1 cellular context compared by ENCODE assay signal in genomic region chr19:55368701-55369563, GRCh38.
A peak's percentile ranks its signal among the peaks of the same experiment; 100 is the strongest.
TF ChIP-seq lines count a peak whose summit lies in the region.

No MANE protein-coding gene starts in this region.

TF ChIP-seq in K562, 482 proteins besides CTCF, POLR2A, EP300 and RAD21 (continued from another document):
- no peak for TF ChIP-seq ZNF609 (CRISPR knock-in tag; IDR thresholded peaks at IDR 0.05; ENCODE audit: borderline replicate concordance)
- no peak for TF ChIP-seq MLX (CRISPR knock-in tag; conservative IDR thresholded peaks at IDR 0.05)
- no peak for TF ChIP-seq ZNF780A (CRISPR knock-in tag; IDR thresholded peaks at IDR 0.05)
- no peak for TF ChIP-seq ZNF24 (IDR thresholded peaks at IDR 0.05)
- TF ChIP-seq HMGN3 (IDR thresholded peaks at IDR 0.05; ENCODE audit: borderline replicate concordance, extremely low read depth, insufficient read length, low read depth, low read length) = peak; percentile 32
- TF ChIP-seq E2F4 (CRISPR knock-in tag; IDR thresholded peaks at IDR 0.05; ENCODE audit: low read depth) = no peak
- TF ChIP-seq POLR2B (IDR thresholded peaks at IDR 0.05; ENCODE audit: low read depth, partially characterized antibody) = no peak
- no peak for TF ChIP-seq ZNF518B (CRISPR knock-in tag; IDR thresholded peaks at IDR 0.05)
- TF ChIP-seq AFF4 (CRISPR knock-in tag; IDR thresholded peaks at IDR 0.05) = no peak
